ENCODE assay signal across 8 cellular contexts in the genomic region with DNA sequence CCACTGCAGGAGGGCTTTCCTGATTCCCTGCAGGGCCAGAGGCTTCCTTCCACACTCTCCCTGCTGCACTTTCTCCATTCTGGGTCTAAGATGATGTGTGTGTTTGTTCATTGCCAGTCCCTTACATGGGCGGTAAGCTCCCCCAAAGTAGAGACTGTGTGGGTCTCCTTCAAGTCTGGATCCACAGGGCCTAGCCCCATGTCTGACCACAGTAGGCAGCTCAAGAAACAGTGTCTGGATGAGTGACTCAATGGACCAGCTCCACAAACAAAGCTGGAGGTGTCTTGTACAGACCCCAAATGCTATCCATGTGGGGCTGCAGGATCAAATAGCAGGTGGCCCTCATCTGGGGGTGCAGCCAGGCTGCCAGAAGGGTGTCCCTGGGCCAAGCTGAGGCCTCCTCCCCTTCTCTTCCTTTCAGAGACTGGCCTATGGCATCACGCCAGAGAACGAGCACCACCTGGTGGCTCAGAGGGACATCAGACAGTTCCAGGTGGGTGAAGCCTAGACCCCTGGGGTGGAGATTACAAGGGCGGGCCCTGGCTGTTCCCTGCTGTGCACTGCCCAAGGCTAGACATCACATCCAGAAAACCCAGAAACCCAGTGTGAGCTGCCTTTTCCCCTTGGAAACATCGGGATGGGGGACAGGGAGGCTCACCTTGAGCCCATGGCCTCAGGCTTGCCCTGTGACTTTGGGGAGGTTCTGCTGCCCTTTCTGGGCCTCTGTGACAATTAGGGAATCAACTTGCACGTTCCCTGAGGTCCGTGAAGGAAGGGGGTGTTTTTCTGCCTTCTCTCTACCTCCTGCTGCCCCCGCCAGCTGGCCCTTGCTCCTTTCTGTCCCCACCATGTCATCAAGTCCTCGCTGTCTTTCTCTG. TPM values are rescaled to one million over a fixed set of nuclear protein-coding genes. Genes with fewer than 3 reads are reported as not detected.
DNase-seq lines count a peak whose midpoint lies in the region; ATAC-seq and TF ChIP-seq lines count a peak whose summit lies in the region.

No MANE protein-coding gene starts in this region.

- BruUV-seq in A673 (replicated peaks; lab: Mats Ljungman, UMichigan), result no TSS peak

- H3K9me3 ChIP-seq in A673 (ENCODE audit: low read depth, low read length, poor library complexity, severe bottlenecking) (no peaks in the 10 kb centered on the region), heart left ventricle (no peaks in the 10 kb centered on the region), sigmoid colon (no peaks in the 10 kb centered on the region)

- H3K27me3 ChIP-seq in A673 (replicated peaks; ENCODE audit: insufficient read depth, low read depth, low read length, poor library complexity), result no peaks in the 10 kb centered on the region
- H3K27me3 ChIP-seq in heart left ventricle, result peaks cover 0 to 6% (median 0%) of the 10 kb centered on the region in 9 donors
- peaks cover 0 to 5% (median 2%) of the 10 kb centered on the region in 3 donors for H3K27me3 ChIP-seq in sigmoid colon

- DNase-seq in A673 (ENCODE audit: low spot score), result peak; percentile 61
- peak; percentile 40 for DNase-seq in NCI-H460 (ENCODE audit: extremely low read depth, low read depth)
- DNase-seq in activated T-cell treated with anti-CD3 and anti-CD28 coated beads, Interleukin-2, amount 50 U/mL, for 48 hours, result peak; percentile 54 to 56
- DNase-seq in heart left ventricle, result peak; percentile 46 to 79 (median 60)
- DNase-seq in sigmoid colon, result peak; percentile 73
- DNase-seq in effector CD4-positive, alpha-beta T cell, result no peak

- TF ChIP-seq CTCF in A673 (conservative IDR thresholded peaks at IDR 0.05; ENCODE audit: low read depth, low read length) (peak; percentile 62), GM12875 (IDR thresholded peaks at IDR 0.05; ENCODE audit: borderline replicate concordance, insufficient read depth, low read depth, low read length) (peak; percentile 72), heart left ventricle (IDR thresholded peaks at IDR 0.05) (peak; percentile 45 to 73 (median 59)), sigmoid colon (IDR thresholded peaks at IDR 0.05) (peak in 3 of 4 experiments; percentile 42 to 57 (median 44))

- CTCF ChIA-PET in A673 (lab: Charles Lee), result interaction anchor here (0.8 to 2.5 kb wide), 2 partner anchors 54 to 237 kb away, joined by 3 to 13 read pairs; no protein-coding TSS in a partner anchor

- H3K27ac ChIP-seq in A673 (ENCODE audit: low read depth, low read length, poor library complexity, severe bottlenecking) (no peak overlapping the region), heart left ventricle (no peak overlapping the region), sigmoid colon (no peak overlapping the region)

- no peak for TF ChIP-seq EP300 in sigmoid colon (IDR thresholded peaks at IDR 0.05)

- WGBS in heart left ventricle, 4 donors, result 57 to 81% (median 61%) methylated on average over 7 to 9 of the region's 9 CpGs
- 48 to 65% methylated on average over 9 of the region's 9 CpGs for WGBS in sigmoid colon, 2 donors

- H3K4me3 ChIP-seq in A673 (ENCODE audit: low read depth, low read length, poor library complexity, severe bottlenecking) (no peak overlapping the region), GM12875 (ENCODE audit: low read depth, low read length) (no peak overlapping the region), heart left ventricle (no peak overlapping the region), sigmoid colon (no peak overlapping the region)

- no peaks in the 10 kb centered on the region for H3K36me3 ChIP-seq in A673 (ENCODE audit: insufficient read depth, low read length, poor library complexity, severe bottlenecking)
- H3K36me3 ChIP-seq in heart left ventricle, result no peaks in the 10 kb centered on the region
- H3K36me3 ChIP-seq in sigmoid colon, result no peaks in the 10 kb centered on the region

- peak; percentile 54 for ATAC-seq in HG02852 (IDR thresholded peaks at IDR 0.05; ENCODE audit: unreplicated experiment)
- ATAC-seq in heart left ventricle, result peak in 3 of 4 donors; percentile 65 to 84 (median 77)

- peaks cover 11% of the 10 kb centered on the region for H3K4me1 ChIP-seq in A673 (ENCODE audit: insufficient read depth, low read length, poor library complexity, severe bottlenecking)
- peaks cover 0 to 3% (median 0%) of the 10 kb centered on the region in 12 donors for H3K4me1 ChIP-seq in heart left ventricle
- H3K4me1 ChIP-seq in sigmoid colon, result no peaks in the 10 kb centered on the region

- POLR2A ChIA-PET in A673 (lab: Charles Lee; ENCODE audit: low non-redundant PET), result no interaction called here

- intact Hi-C loops in A673 (cut with micrococcal nuclease; ENCODE audit: unreplicated experiment) (loop anchor here (5.0 to 10.0 kb wide), 2 partner anchors 159 to 613 kb away; no protein-coding TSS in a partner anchor), heart left ventricle (cut with DNase I) (loop anchor here (1.0 to 10.0 kb wide), 10 partner anchors 49 to 1757 kb away; no protein-coding TSS in a partner anchor), sigmoid colon (cut with DNase I) (loop anchor here (10.0 kb wide), 1 partner anchor 207 kb away; no protein-coding TSS in a partner anchor)

- TF ChIP-seq POLR2A in heart left ventricle (IDR thresholded peaks at IDR 0.05), result no peak
- no peak for TF ChIP-seq POLR2A in sigmoid colon (IDR thresholded peaks at IDR 0.05)

RNA-seq across cellular contexts. Expression of a gene that starts 45.9 kb away (rescaled TPM):
- total RNA-seq in A673 (2021) (not detected in 2 replicates), heart left ventricle (under 1 TPM in 1 of 9 donors, not detected in 8; 0.18 TPM), sigmoid colon (under 1 TPM in 1 of 4 donors, not detected in 3; 0.14 TPM)
- total RNA-seq in NCI-H460 (2014; rRNA removed; shearing (Covaris generic)), result not detected in 2 replicates
- polyA plus RNA-seq in NCI-H460 (2014; cell fraction: nucleus; rRNA removed), result not detected in 2 replicates
- polyA plus RNA-seq in heart left ventricle (not detected), sigmoid colon (under 1 TPM in 1 of 3 donors, not detected in 2; 0.10 TPM)
